In genomic region chr1:180563013-180563827, GRCh38 we compare ENCODE assay signal across 11 cellular contexts. TPM values are rescaled to one million over a fixed set of nuclear protein-coding genes. Genes with fewer than 3 reads are reported as not detected.
A peak's percentile ranks its signal among the peaks of the same experiment; 100 is the strongest.
DNase-seq lines count a peak whose midpoint lies in the region; ATAC-seq, FAIRE-seq and TF ChIP-seq lines count a peak whose summit lies in the region.
"Had no signal": no experiment of that assay in that cellular context is flagged by ENCODE, and none has a peak within 500 bp of the region (broad histone marks: within the 10 kb centered on the region; RNA-seq: fewer than 3 reads in every experiment).

No MANE protein-coding gene starts in this region.

- H2AFZ ChIP-seq in osteoblast (ENCODE audit: low read length) = peak overlapping the region; percentile 76

- H3K4me1 ChIP-seq in osteoblast (ENCODE audit: insufficient read depth, low read length) (peaks cover 31% of the 10 kb centered on the region), tibial nerve (no peaks in the 10 kb centered on the region)

- TF ChIP-seq CTCF in fibroblast of mammary gland (conservative IDR thresholded peaks at IDR 0.05; ENCODE audit: control insufficient read depth, insufficient read depth, low read depth, low read length) (no peak), osteoblast (IDR thresholded peaks at IDR 0.05; ENCODE audit: extremely low read depth, low read depth, low read length) (no peak), tibial nerve (IDR thresholded peaks at IDR 0.05) (no peak)

- no peaks in the 10 kb centered on the region for H3K27me3 ChIP-seq in osteoblast (ENCODE audit: insufficient read depth, low read length)
- H3K27me3 ChIP-seq in tibial nerve = no peaks in the 10 kb centered on the region

- no peaks in the 10 kb centered on the region for H3K79me2 ChIP-seq in osteoblast (ENCODE audit: insufficient read depth, low read length)

- H3K9me3 ChIP-seq in osteoblast (ENCODE audit: low read depth, low read length) = no peaks in the 10 kb centered on the region
- H3K9me3 ChIP-seq in tibial nerve = no peaks in the 10 kb centered on the region

- ATAC-seq in SK-N-SH treated with all-trans-retinoic acid at 6 μM for 48 hours (peak; percentile 76), GM19324 (IDR thresholded peaks at IDR 0.05; ENCODE audit: low FRiP score, unreplicated experiment) (no peak)

- no peak for FAIRE-seq in HTR-8/SVneo (lab: Jason Lieb, UNC)

- TF ChIP-seq POLR2A in tibial nerve (IDR thresholded peaks at IDR 0.05) = no peak

- no peaks in the 10 kb centered on the region for H4K20me1 ChIP-seq in osteoblast (ENCODE audit: insufficient read depth, low read length)

- 78 to 84% methylated on average over 14 of the region's 14 CpGs for WGBS in tibial nerve, 2 donors

- peak overlapping the region; percentile 7 for H3K4me2 ChIP-seq in osteoblast (ENCODE audit: insufficient read depth, low read length)

- DNase-seq in EH (ENCODE audit: low read depth) = peak; percentile 87
- DNase-seq in fibroblast of mammary gland (ENCODE audit: low read depth) = peak; percentile 45
- peak; percentile 72 for DNase-seq in osteoblast (ENCODE audit: insufficient read length, low spot score, missing footprints)
- DNase-seq in HTR-8/SVneo (ENCODE audit: insufficient read length, low spot score) = no peak
- DNase-seq in tibial nerve (ENCODE audit: low spot score in 2 of 2) = no peak
- DNase-seq in substantia nigra (lab: John Stamatoyannopoulos, UW) = no peak
- DNase-seq: NCI-H446 treated with DMSO at 0.1 percent for 48 hours had no signal

- H3K27ac ChIP-seq in osteoblast (ENCODE audit: low read depth, low read length) (peak overlapping the region; percentile 50), tibial nerve (no peak overlapping the region), substantia nigra (ENCODE audit: low read depth, low read length, poor library complexity, severe bottlenecking) (no peak overlapping the region)

- H3K36me3 ChIP-seq in osteoblast (ENCODE audit: insufficient read depth, low read length) = no peaks in the 10 kb centered on the region
- no peaks in the 10 kb centered on the region for H3K36me3 ChIP-seq in tibial nerve

- no peak overlapping the region for H3K4me3 ChIP-seq in fibroblast of mammary gland (ENCODE audit: control insufficient read depth, low read depth, low read length)
- no peak overlapping the region for H3K4me3 ChIP-seq in osteoblast (ENCODE audit: insufficient read depth, low read length)
- H3K4me3 ChIP-seq in tibial nerve = no peak overlapping the region

- TF ChIP-seq EP300 in tibial nerve (IDR thresholded peaks at IDR 0.05) = no peak

TF ChIP-seq in SK-N-SH treated with all-trans-retinoic acid at 6 μM for 48 hours, 23 proteins besides CTCF, POLR2A, EP300 and RAD21:
- TF ChIP-seq OSR1 (CRISPR knock-in tag; IDR thresholded peaks at IDR 0.05) = peak; percentile 69; the same call in 1 of the 2 replicates
- no peak for TF ChIP-seq CSDC2 (CRISPR knock-in tag; IDR thresholded peaks at IDR 0.05)

RNA-seq across cellular contexts. Expression of gene OVAAL, which starts 4.5 kb away (rescaled TPM):
- not detected in 2 replicates for total RNA-seq in osteoblast
- total RNA-seq in tibial nerve = not detected
- total RNA-seq: activated T-helper 2 cell treated with anti-CD3 and anti-CD28 coated beads, Interferon-gamma antibody, Interleukin-2, Interleukin-4, amounts not matched to agents 10 μg/mL and 5 μg/mL and 100 μg/mL, durations not matched to agents 14 hours and 24 hours and 36 hours; mononuclear cell had no signal

Comparison
In these comparisons a context has a peak if more than half of its experiments do, and no peak if none do; other contexts are left out.
1. DNase-seq: peak in EH (single experiment), fibroblast of mammary gland (single experiment) and osteoblast (single experiment); none in HTR-8/SVneo (single experiment), tibial nerve (0 of 2) and substantia nigra (0 of 49).